ENCODE assay signal across 19 cellular contexts in the genomic region with DNA sequence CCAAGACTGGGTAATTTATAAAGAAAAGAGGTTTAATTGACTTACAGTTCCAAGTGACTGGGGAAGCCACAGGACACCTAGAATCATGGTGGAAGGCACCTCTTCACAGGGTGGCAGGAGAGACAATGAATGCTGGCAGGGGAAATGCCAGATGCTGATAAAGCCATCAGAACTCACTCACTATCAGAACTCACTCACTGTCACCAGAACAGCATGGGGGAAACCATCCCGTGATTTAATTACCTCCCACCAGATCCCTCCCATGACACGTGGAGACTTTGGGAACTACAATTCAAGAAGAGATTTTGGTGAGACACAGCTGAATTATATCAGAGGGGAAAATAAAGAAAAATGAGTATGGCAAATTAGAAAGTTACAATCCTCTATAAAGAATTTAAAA.
DNase-seq lines count a peak whose midpoint lies in the region; FAIRE-seq and TF ChIP-seq lines count a peak whose summit lies in the region.
"Had no signal": no experiment of that assay in that cellular context is flagged by ENCODE, and none has a peak within 500 bp of the region (broad histone marks: within the 10 kb centered on the region; RNA-seq: fewer than 3 reads in every experiment).

No MANE protein-coding gene starts in this region.

- WGBS in H1 (ENCODE audit: extremely low coverage in 1 of 2, insufficient coverage in 1 of 2, insufficient read length in 1 of 2, insufficient replicate concordance in 2 of 2, low coverage in 1 of 2, low lambda C conversion rate in 2 of 2, missing lambda C conversion rate in 1 of 2), 2 experiments: 49% methylated on average over 2 of the region's 2 CpGs; no CpG with 5 or more reads in 1 of the 2 experiments

- no peak overlapping the region for H2BK15ac ChIP-seq in H1 (ENCODE audit: low read length)

- H4K8ac ChIP-seq in H1 (ENCODE audit: extremely low read depth, insufficient read depth, low read length): no peak overlapping the region

- H3K4me3 ChIP-seq in H1 (ENCODE audit: extremely low read depth in 1 of 4, insufficient read depth in 2 of 4, low read depth in 3 of 4, low read length in 4 of 4): no peak overlapping the region
- H3K4me3 ChIP-seq in neural cell (ENCODE audit: low read length): no peak overlapping the region
- H3K4me3 ChIP-seq: BLaER1 treated with 17β-estradiol and CSF1 and Interleukin-3, amounts not matched to agents 10 nM and 100 nM; HAP-1 had no signal

- H3K9ac ChIP-seq in H1 (replicated peaks in 1 of 4; ENCODE audit: extremely low read depth in 1 of 4, low read depth in 3 of 4, low read length in 3 of 4) (no peak overlapping the region), neural cell (ENCODE audit: low read length) (no peak overlapping the region)
- H3K9ac ChIP-seq: BLaER1 treated with 17β-estradiol and CSF1 and Interleukin-3, amounts not matched to agents 10 nM and 100 nM had no signal

- no peak for TF ChIP-seq CTCF in H1 (IDR thresholded peaks at IDR 0.05; ENCODE audit: control extremely low read depth in 1 of 3, insufficient read depth in 1 of 3, low read depth in 1 of 3, low read length in 3 of 3)
- TF ChIP-seq CTCF in neural cell (IDR thresholded peaks at IDR 0.05; ENCODE audit: poor library complexity, severe bottlenecking): no peak
- TF ChIP-seq CTCF in GM13977 (IDR thresholded peaks at IDR 0.05; ENCODE audit: extremely low read depth, insufficient read depth, missing control alignments): no peak

- H3K18ac ChIP-seq in H1 (ENCODE audit: extremely low read depth, low read length): no peak overlapping the region

- no peaks in the 10 kb centered on the region for H3K23me2 ChIP-seq in H1 (ENCODE audit: low read depth, low read length)

- no peaks in the 10 kb centered on the region for H3K4me1 ChIP-seq in H1 (replicated peaks in 1 of 4; ENCODE audit: control insufficient read depth in 3 of 4, insufficient read depth in 4 of 4, low read length in 3 of 4)
- H3K4me1 ChIP-seq: HAP-1 had no signal

- H3K27me3 ChIP-seq in H1 (replicated peaks in 1 of 4; ENCODE audit: control insufficient read depth in 3 of 4, extremely low read depth in 1 of 4, insufficient read depth in 3 of 4, low read length in 3 of 4): no peaks in the 10 kb centered on the region
- no peaks in the 10 kb centered on the region for H3K27me3 ChIP-seq in neural cell (ENCODE audit: insufficient read depth, low read depth, low read length)
- H3K27me3 ChIP-seq: BLaER1 treated with 17β-estradiol and CSF1 and Interleukin-3, amounts not matched to agents 10 nM and 100 nM had no signal

- CTCF ChIA-PET in H1 (lab: Charles Lee; ENCODE audit: partially characterized antibody): interaction anchor here (0.7 to 0.8 kb wide), 2 partner anchors 10 to 312 kb away, joined by 4 read pairs; no protein-coding TSS in a partner anchor

- DNase-seq in NCI-H146 (lab: John Stamatoyannopoulos, UW) (peak; percentile 10), NCI-H146 treated with DMSO at 0.1 percent for 48 hours (lab: John Stamatoyannopoulos, UW; ENCODE audit: unreplicated experiment) (no peak), NAMALWA (ENCODE audit: low spot score) (peak; percentile 4), H1 (ENCODE audit: low read depth in 1 of 2, low spot score in 2 of 2) (no peak), GM13977 (ENCODE audit: low spot score) (no peak), DMS153 (lab: John Stamatoyannopoulos, UW) (no peak), NCI-H510A treated with DMSO at 0.1 percent for 48 hours (lab: John Stamatoyannopoulos, UW) (no peak)
- DNase-seq: AML-193; Calu3; CD4-positive, CD25-positive, alpha-beta regulatory T cell; DMS 273 treated with DMSO at 0.1 percent for 48 hours; DMS79; GOT3 had no signal

- no peak for TF ChIP-seq EP300 in H1 (IDR thresholded peaks at IDR 0.05; ENCODE audit: borderline replicate concordance in 1 of 2, low read depth in 2 of 2, low read length in 2 of 2)
- peak; percentile 17 for TF ChIP-seq EP300 in neural cell (conservative IDR thresholded peaks at IDR 0.05; ENCODE audit: poor library complexity, severe bottlenecking)

- H3K36me3 ChIP-seq in H1 (ENCODE audit: control insufficient read depth in 2 of 4, insufficient read depth in 4 of 4, low read length in 3 of 4) (no peaks in the 10 kb centered on the region), neural cell (ENCODE audit: insufficient read depth, low read length) (no peaks in the 10 kb centered on the region)
- H3K36me3 ChIP-seq: BLaER1 treated with 17β-estradiol and CSF1 and Interleukin-3, amounts not matched to agents 10 nM and 100 nM; HAP-1 had no signal

- peaks cover 3% of the 10 kb centered on the region for H3K9me2 ChIP-seq in neural cell (ENCODE audit: insufficient read depth, low read length)

- no peak overlapping the region for H2BK12ac ChIP-seq in H1 (ENCODE audit: low read depth, low read length)

- no peak overlapping the region for H2BK120ac ChIP-seq in H1 (replicated peaks; ENCODE audit: low read depth, low read length)

- H3K9me3 ChIP-seq in H1 (ENCODE audit: insufficient read depth in 2 of 2, low read depth in 1 of 2, low read length in 1 of 2): no peaks in the 10 kb centered on the region
- H3K9me3 ChIP-seq in neural cell (ENCODE audit: low read length): no peaks in the 10 kb centered on the region
- H3K9me3 ChIP-seq: BLaER1 treated with 17β-estradiol and CSF1 and Interleukin-3, amounts not matched to agents 10 nM and 100 nM; HAP-1 had no signal

- H2BK5ac ChIP-seq in H1 (ENCODE audit: low read depth, low read length): no peak overlapping the region

- H4K20me1 ChIP-seq in H1 (replicated peaks in 1 of 2; ENCODE audit: control insufficient read depth in 1 of 2, insufficient read depth in 2 of 2, low read length in 2 of 2) (no peaks in the 10 kb centered on the region), neural cell (ENCODE audit: insufficient read depth) (no peaks in the 10 kb centered on the region)
- H4K20me1 ChIP-seq: BLaER1 treated with 17β-estradiol and CSF1 and Interleukin-3, amounts not matched to agents 10 nM and 100 nM had no signal

- H3K79me1 ChIP-seq in H1 (ENCODE audit: low read depth, low read length): no peaks in the 10 kb centered on the region

- H3K56ac ChIP-seq in H1 (replicated peaks; ENCODE audit: insufficient read length, low read depth, low read length): no peak overlapping the region

- H3K4ac ChIP-seq in H1 (replicated peaks; ENCODE audit: insufficient read length, low read depth, low read length): no peak overlapping the region

- no peaks in the 10 kb centered on the region for H3F3A ChIP-seq in neural cell (ENCODE audit: insufficient read depth, low read length, poor library complexity, severe bottlenecking)

- no peak overlapping the region for H3K4me2 ChIP-seq in H1 (ENCODE audit: insufficient read depth in 1 of 2, low read depth in 2 of 2, low read length in 2 of 2)
- H3K4me2 ChIP-seq in neural cell (ENCODE audit: low read length): no peak overlapping the region
- H3K4me2 ChIP-seq: BLaER1 treated with 17β-estradiol and CSF1 and Interleukin-3, amounts not matched to agents 10 nM and 100 nM had no signal

- H2BK20ac ChIP-seq in H1 (ENCODE audit: low read length): no peak overlapping the region

- H3K23ac ChIP-seq in H1 (ENCODE audit: insufficient read length): no peak overlapping the region

- POLR2A ChIA-PET in H1 (lab: Charles Lee; ENCODE audit: partially characterized antibody): no interaction called here

- H3K14ac ChIP-seq in H1 (ENCODE audit: insufficient read length): no peak overlapping the region

- H4K5ac ChIP-seq in H1 (ENCODE audit: insufficient read length, low read depth, low read length): no peak overlapping the region

- FAIRE-seq in H1 (lab: Jason Lieb, UNC): peak; percentile 13
- FAIRE-seq: G401.6, GM12891 had no signal

- H3K27ac ChIP-seq in H1 (ENCODE audit: low read depth, low read length) (no peak overlapping the region), neural cell (ENCODE audit: low read length) (no peak overlapping the region)
- H3K27ac ChIP-seq: 22Rv1; BLaER1 treated with 17β-estradiol and CSF1 and Interleukin-3, amounts not matched to agents 10 nM and 100 nM had no signal

- TF ChIP-seq POLR2A in H1 (IDR thresholded peaks at IDR 0.05; ENCODE audit: control extremely low read depth in 1 of 2, low read depth in 2 of 2, low read length in 2 of 2): no peak

- TF ChIP-seq RAD21 in H1 (IDR thresholded peaks at IDR 0.05 in 1 of 2, conservative IDR thresholded peaks at IDR 0.05 in 1 of 2; ENCODE audit: low read depth in 2 of 2, low read length in 2 of 2) (no peak), neural cell (conservative IDR thresholded peaks at IDR 0.05) (no peak)

- H2AFZ ChIP-seq in H1 (ENCODE audit: low read length) (no peak overlapping the region), neural cell (ENCODE audit: low read depth, low read length) (no peak overlapping the region)

- H3K79me2 ChIP-seq in H1 (ENCODE audit: control insufficient read depth in 1 of 2, insufficient read depth in 2 of 2, low read length in 2 of 2): no peaks in the 10 kb centered on the region
- H3K79me2 ChIP-seq in neural cell (replicated peaks; ENCODE audit: insufficient read depth, low read length): no peaks in the 10 kb centered on the region

- no peak overlapping the region for H4K91ac ChIP-seq in H1 (replicated peaks; ENCODE audit: insufficient read length, low read length)

- no peak overlapping the region for H2AK5ac ChIP-seq in H1 (ENCODE audit: low read depth, low read length)

- in situ Hi-C loops in GM13977 (cut with MboI; ENCODE audit: low pct_unique_long_range_greater_than_20kb, low sequenced_read_pairs, unreplicated experiment): no loop called here

TF ChIP-seq in H1, 55 proteins besides CTCF, POLR2A, EP300 and RAD21:
- no peak for TF ChIP-seq BCL11A (IDR thresholded peaks at IDR 0.05; ENCODE audit: low read depth in 2 of 2, low read length in 2 of 2)
- no peak for TF ChIP-seq HDAC2 (IDR thresholded peaks at IDR 0.05; ENCODE audit: borderline replicate concordance in 1 of 2, low read depth in 2 of 2, low read length in 2 of 2)
- TF ChIP-seq RFX5 (IDR thresholded peaks at IDR 0.05; ENCODE audit: borderline replicate concordance, low read depth, low read length): no peak
- TF ChIP-seq SP1 (IDR thresholded peaks at IDR 0.05; ENCODE audit: low read depth, low read length): no peak
- TF ChIP-seq SP4 (IDR thresholded peaks at IDR 0.05; ENCODE audit: low read length): no peak
- TF ChIP-seq CREB1 (IDR thresholded peaks at IDR 0.05): no peak

TF ChIP-seq in neural cell, 6 proteins besides CTCF, POLR2A, EP300 and RAD21 (continues in another document):
- no peak for TF ChIP-seq SMC3 (conservative IDR thresholded peaks at IDR 0.05; ENCODE audit: poor library complexity)

Comparison
In these comparisons a context has a peak if more than half of its experiments do, and no peak if none do; other contexts are left out.
1. DNase-seq: peak in NCI-H146 (single experiment) and NAMALWA (single experiment); none in NCI-H146 treated with DMSO at 0.1 percent for 48 hours (single experiment), H1 (0 of 2), GM13977 (single experiment), DMS153 (single experiment) and NCI-H510A treated with DMSO at 0.1 percent for 48 hours (single experiment).